8 cellular contexts compared by ENCODE assay signal in genomic region chr13:74288361-74288911, GRCh38.
A peak's percentile ranks its signal among the peaks of the same experiment; 100 is the strongest.
DNase-seq lines count a peak whose midpoint lies in the region; ATAC-seq, FAIRE-seq and TF ChIP-seq lines count a peak whose summit lies in the region.

No MANE protein-coding gene starts in this region.

- no peak overlapping the region for H3K56ac ChIP-seq in H1 (replicated peaks; ENCODE audit: insufficient read length, low read depth, low read length)

- no peaks in the 10 kb centered on the region for H3K79me2 ChIP-seq in H1 (ENCODE audit: control insufficient read depth in 1 of 2, insufficient read depth in 2 of 2, low read length in 2 of 2)

- H3K23me2 ChIP-seq in H1 (ENCODE audit: low read depth, low read length): no peaks in the 10 kb centered on the region; the same call in 1 of the 2 replicates

- H2BK15ac ChIP-seq in H1 (ENCODE audit: low read length): 0 out of 2 replicates have a peak overlapping the region, but pooled peaks have one; percentile 22

- no peak overlapping the region for H4K5ac ChIP-seq in H1 (ENCODE audit: insufficient read length, low read depth, low read length)

- TF ChIP-seq EP300 in H1 (IDR thresholded peaks at IDR 0.05; ENCODE audit: borderline replicate concordance in 1 of 2, low read depth in 2 of 2, low read length in 2 of 2): no peak

- 77% methylated on average over 10 of the region's 10 CpGs; no CpG with 5 or more reads in 1 of the 2 experiments for WGBS in H1 (ENCODE audit: extremely low coverage in 1 of 2, insufficient coverage in 1 of 2, insufficient read length in 1 of 2, insufficient replicate concordance in 2 of 2, low coverage in 1 of 2, low lambda C conversion rate in 2 of 2, missing lambda C conversion rate in 1 of 2), 2 experiments

- no peaks in the 10 kb centered on the region for H3K79me1 ChIP-seq in H1 (ENCODE audit: low read depth, low read length)

- H3K27me3 ChIP-seq in BE2C (no peaks in the 10 kb centered on the region), H1 (replicated peaks in 1 of 4; ENCODE audit: control insufficient read depth in 3 of 4, extremely low read depth in 1 of 4, insufficient read depth in 3 of 4, low read length in 3 of 4) (peaks cover 0 to 1% (median 0%) of the 10 kb centered on the region in 4 experiments; a peak in 1 of 7 replicates)

- H2BK5ac ChIP-seq in H1 (ENCODE audit: low read depth, low read length): peak overlapping the region; percentile 13; the same call in 1 of the 2 replicates

- H4K8ac ChIP-seq in H1 (ENCODE audit: extremely low read depth, insufficient read depth, low read length): no peak overlapping the region

- no peak for TF ChIP-seq POLR2A in H1 (IDR thresholded peaks at IDR 0.05; ENCODE audit: control extremely low read depth in 1 of 2, low read depth in 2 of 2, low read length in 2 of 2)

- H3K9me3 ChIP-seq in BE2C (no peaks in the 10 kb centered on the region), H1 (ENCODE audit: insufficient read depth in 2 of 2, low read depth in 1 of 2, low read length in 1 of 2) (no peaks in the 10 kb centered on the region)

- H3K4me2 ChIP-seq in H1 (ENCODE audit: insufficient read depth in 1 of 2, low read depth in 2 of 2, low read length in 2 of 2): peak overlapping the region; percentile 6 to 45; a peak in 2 of 4 replicates

- H3K4me1 ChIP-seq in BE2C: peaks cover 21% of the 10 kb centered on the region
- peaks cover 8 to 20% (median 16%) of the 10 kb centered on the region in 4 experiments; a peak in 6 of 7 replicates for H3K4me1 ChIP-seq in H1 (replicated peaks in 1 of 4; ENCODE audit: control insufficient read depth in 3 of 4, insufficient read depth in 4 of 4, low read length in 3 of 4)

- peak overlapping the region; percentile 44 for H2BK12ac ChIP-seq in H1 (ENCODE audit: low read depth, low read length)

- H3K18ac ChIP-seq in H1 (ENCODE audit: extremely low read depth, low read length): no peak overlapping the region

- H3K27ac ChIP-seq in H1 (ENCODE audit: low read depth, low read length): no peak overlapping the region

- peak overlapping the region; percentile 94 for H2AFZ ChIP-seq in H1 (ENCODE audit: low read length)

- H3K9me3 Mint-ChIP-seq in activated CD4-positive, alpha-beta memory T cell treated with anti-CD3 and anti-CD28 coated beads, Interleukin-2, amount 10 ng/mL, durations not matched to agents 7 days and 5 days: no peaks in the 10 kb centered on the region
- no peaks in the 10 kb centered on the region for H3K9me3 Mint-ChIP-seq in naive thymus-derived CD8-positive, alpha-beta T cell

- H3K36me3 Mint-ChIP-seq in activated CD4-positive, alpha-beta memory T cell treated with anti-CD3 and anti-CD28 coated beads, Interleukin-2, amount 10 ng/mL, durations not matched to agents 7 days and 5 days (ENCODE audit: low read depth): no peaks in the 10 kb centered on the region
- H3K36me3 Mint-ChIP-seq in naive thymus-derived CD8-positive, alpha-beta T cell: no peaks in the 10 kb centered on the region

- H2AK5ac ChIP-seq in H1 (ENCODE audit: low read depth, low read length): no peak overlapping the region

- H3K36me3 ChIP-seq in BE2C (no peaks in the 10 kb centered on the region), H1 (ENCODE audit: control insufficient read depth in 2 of 4, insufficient read depth in 4 of 4, low read length in 3 of 4) (no peaks in the 10 kb centered on the region)

- TF ChIP-seq RAD21 in H1 (IDR thresholded peaks at IDR 0.05 in 1 of 2, conservative IDR thresholded peaks at IDR 0.05 in 1 of 2; ENCODE audit: low read depth in 2 of 2, low read length in 2 of 2): no peak

- POLR2A ChIA-PET in activated CD4-positive, alpha-beta memory T cell treated with anti-CD3 and anti-CD28 coated beads, Interleukin-2, amount 10 ng/mL, durations not matched to agents 7 days and 5 days (lab: Charles Lee): interaction anchor here (0.7 to 8.9 kb wide), 13 partner anchors 13 to 522 kb away, joined by 3 to 127 read pairs (median 6); partner anchors contain the start of gene KLF12
- POLR2A ChIA-PET in H1 (lab: Charles Lee; ENCODE audit: partially characterized antibody): interaction anchor here (0.8 kb wide), 1 partner anchor 153 kb away, joined by 3 read pairs; no protein-coding TSS in a partner anchor
- POLR2A ChIA-PET in naive thymus-derived CD8-positive, alpha-beta T cell (lab: Charles Lee): interaction anchor here (0.6 to 5.8 kb wide), 17 partner anchors 17 to 931 kb away, joined by 3 to 157 read pairs (median 5); partner anchors contain the start of gene KLF12

- H3K4me3 ChIP-seq in BE2C (ENCODE audit: low read depth, low read length) (peak overlapping the region; percentile 66), H1 (ENCODE audit: extremely low read depth in 1 of 4, insufficient read depth in 2 of 4, low read depth in 3 of 4, low read length in 4 of 4) (no peak overlapping the region)

- no peak overlapping the region for H3K4ac ChIP-seq in H1 (replicated peaks; ENCODE audit: insufficient read length, low read depth, low read length)

- ATAC-seq in naive thymus-derived CD8-positive, alpha-beta T cell: peak; percentile 7 to 31
- no peak for ATAC-seq in GM21528 (IDR thresholded peaks at IDR 0.05; ENCODE audit: low FRiP score, unreplicated experiment)

- peak overlapping the region; percentile 67 for H3K27ac Mint-ChIP-seq in activated CD4-positive, alpha-beta memory T cell treated with anti-CD3 and anti-CD28 coated beads, Interleukin-2, amount 10 ng/mL, durations not matched to agents 7 days and 5 days
- H3K27ac Mint-ChIP-seq in naive thymus-derived CD8-positive, alpha-beta T cell: peak overlapping the region; percentile 92 to 100 (median 96)

- peak overlapping the region in 1 of 4 experiments; percentile 5; a peak in 1 of 7 replicates for H3K9ac ChIP-seq in H1 (replicated peaks in 1 of 4; ENCODE audit: extremely low read depth in 1 of 4, low read depth in 3 of 4, low read length in 3 of 4)

- peaks cover 3% of the 10 kb centered on the region for H3K27me3 Mint-ChIP-seq in activated CD4-positive, alpha-beta memory T cell treated with anti-CD3 and anti-CD28 coated beads, Interleukin-2, amount 10 ng/mL, durations not matched to agents 7 days and 5 days
- H3K27me3 Mint-ChIP-seq in naive thymus-derived CD8-positive, alpha-beta T cell: peaks cover 0 to 2% (median 0%) of the 10 kb centered on the region in 5 donors

- no peak overlapping the region for H2BK120ac ChIP-seq in H1 (replicated peaks; ENCODE audit: low read depth, low read length)

- H3K4me1 Mint-ChIP-seq in activated CD4-positive, alpha-beta memory T cell treated with anti-CD3 and anti-CD28 coated beads, Interleukin-2, amount 10 ng/mL, durations not matched to agents 7 days and 5 days: peaks cover 44% of the 10 kb centered on the region
- peaks cover 28 to 74% (median 66%) of the 10 kb centered on the region in 4 donors for H3K4me1 Mint-ChIP-seq in naive thymus-derived CD8-positive, alpha-beta T cell

- no peak overlapping the region for H3K23ac ChIP-seq in H1 (ENCODE audit: insufficient read length)

- H3K14ac ChIP-seq in H1 (ENCODE audit: insufficient read length): no peak overlapping the region

- no peak for FAIRE-seq in H1 (lab: Jason Lieb, UNC)

- no peaks in the 10 kb centered on the region for H4K20me1 ChIP-seq in H1 (replicated peaks in 1 of 2; ENCODE audit: control insufficient read depth in 1 of 2, insufficient read depth in 2 of 2, low read length in 2 of 2)

- H4K91ac ChIP-seq in H1 (replicated peaks; ENCODE audit: insufficient read length, low read length): no peak overlapping the region

- TF ChIP-seq CTCF in BE2C (IDR thresholded peaks at IDR 0.05; ENCODE audit: low read depth, low read length): no peak
- TF ChIP-seq CTCF in H1 (IDR thresholded peaks at IDR 0.05; ENCODE audit: control extremely low read depth in 1 of 3, insufficient read depth in 1 of 3, low read depth in 1 of 3, low read length in 3 of 3): no peak

- CTCF ChIA-PET in activated CD4-positive, alpha-beta memory T cell treated with anti-CD3 and anti-CD28 coated beads, Interleukin-2, amount 10 ng/mL, durations not matched to agents 7 days and 5 days (lab: Charles Lee): interaction anchor here (1.0 to 5.2 kb wide), 12 partner anchors 22 to 931 kb away, joined by 3 to 76 read pairs (median 13); partner anchors contain the start of gene KLF12
- CTCF ChIA-PET in H1 (lab: Charles Lee; ENCODE audit: partially characterized antibody): interaction anchor here (0.6 to 2.3 kb wide), 17 partner anchors 13 to 963 kb away, joined by 3 to 10 read pairs (median 3); no protein-coding TSS in a partner anchor

- peak overlapping the region; percentile 50 for H3K4me3 Mint-ChIP-seq in activated CD4-positive, alpha-beta memory T cell treated with anti-CD3 and anti-CD28 coated beads, Interleukin-2, amount 10 ng/mL, durations not matched to agents 7 days and 5 days
- H3K4me3 Mint-ChIP-seq in naive thymus-derived CD8-positive, alpha-beta T cell: peak overlapping the region; percentile 72 to 90 (median 86)

- no peak overlapping the region for H2BK20ac ChIP-seq in H1 (ENCODE audit: low read length)

- DNase-seq in BE2C (peak; percentile 71), NAMALWA (ENCODE audit: low spot score) (peak; percentile 38), H1 (ENCODE audit: low read depth in 1 of 2, low spot score in 2 of 2) (peak in 1 of 2 experiments; percentile 47), GDM1 (lab: John Stamatoyannopoulos, UW) (no peak), D341Med (ENCODE audit: low spot score) (no peak)
- peak; percentile 27 for DNase-seq in activated CD4-positive, alpha-beta memory T cell treated with anti-CD3 and anti-CD28 coated beads, Interleukin-2, amount 10 ng/mL, durations not matched to agents 7 days and 5 days
- DNase-seq in naive thymus-derived CD8-positive, alpha-beta T cell: peak in 9 of 10 donors; percentile 21 to 66 (median 37)

TF ChIP-seq in H1, 55 proteins besides CTCF, POLR2A, EP300 and RAD21:
- no peak for TF ChIP-seq SP2 (IDR thresholded peaks at IDR 0.05; ENCODE audit: low read length)
- no peak for TF ChIP-seq SIN3A (conservative IDR thresholded peaks at IDR 0.05 in 1 of 2, IDR thresholded peaks at IDR 0.05 in 1 of 2; ENCODE audit: low read depth in 1 of 2, low read length in 2 of 2)
- TF ChIP-seq RBBP5 (IDR thresholded peaks at IDR 0.05; ENCODE audit: borderline replicate concordance, low read depth, low read length): no peak
- no peak for TF ChIP-seq TAF1 (IDR thresholded peaks at IDR 0.05; ENCODE audit: low read depth, low read length)
- no peak for TF ChIP-seq NRF1 (IDR thresholded peaks at IDR 0.05; ENCODE audit: low read depth, low read length)
- no peak for TF ChIP-seq SRF (IDR thresholded peaks at IDR 0.05; ENCODE audit: low read depth, low read length)
- no peak for TF ChIP-seq YY1 (IDR thresholded peaks at IDR 0.05; ENCODE audit: low read depth, low read length)
- TF ChIP-seq TEAD4 (IDR thresholded peaks at IDR 0.05; ENCODE audit: low read depth, low read length): no peak

Comparison
In these comparisons a context has a peak if more than half of its experiments do, and no peak if none do; other contexts are left out.
1. DNase-seq: peak in BE2C (single experiment), NAMALWA (single experiment), activated CD4-positive, alpha-beta memory T cell treated with anti-CD3 and anti-CD28 coated beads, Interleukin-2, amount 10 ng/mL, durations not matched to agents 7 days and 5 days (single experiment) and naive thymus-derived CD8-positive, alpha-beta T cell (9 of 10); none in GDM1 (single experiment) and D341Med (single experiment).